1 cellular context compared by ENCODE assay signal in genomic region chr5:125106881-125107280, GRCh38.
TF ChIP-seq lines count a peak whose summit lies in the region.

No MANE protein-coding gene starts in this region.

TF ChIP-seq in endothelial cell of umbilical vein, 7 proteins besides CTCF, POLR2A, EP300 and RAD21 (continued from another document):
- TF ChIP-seq POLR2AphosphoS5 (IDR thresholded peaks at IDR 0.05; ENCODE audit: insufficient read depth, low read depth, low read length) (no peak), EZH2 (IDR thresholded peaks at IDR 0.05; ENCODE audit: borderline replicate concordance, low read depth, low read length, severe bottlenecking) (no peak), MYC (IDR thresholded peaks at IDR 0.05; ENCODE audit: low read depth, low read length) (no peak)
TF ChIP-seq in endothelial cell of umbilical vein: peak in this region for 0.
